ENCODE assay signal across 8 cellular contexts in genomic region chr19:12794196-12794921, GRCh38. TPM values are rescaled to one million over a fixed set of nuclear protein-coding genes. Genes with fewer than 3 reads are reported as not detected.
DNase-seq lines count a peak whose midpoint lies in the region; ATAC-seq and TF ChIP-seq lines count a peak whose summit lies in the region.

No MANE protein-coding gene starts in this region.

- peak; percentile 13 for DNase-seq in ELR (ENCODE audit: low read depth)
- no peak for DNase-seq in RWPE1 (ENCODE audit: low spot score)
- no peak for DNase-seq in esophagus squamous epithelium (lab: John Stamatoyannopoulos, UW)
- DNase-seq in psoas muscle: no peak
- no peak for DNase-seq in HuH-7 (ENCODE audit: low spot score)
- no peak for DNase-seq in G401 (ENCODE audit: low spot score)
- DNase-seq in NAMALWA (ENCODE audit: low spot score): no peak

- no peak for TF ChIP-seq POLR2A in esophagus squamous epithelium (IDR thresholded peaks at IDR 0.05)

- CTCF ChIA-PET in RWPE1 (lab: Yijun Ruan, JAX): interaction anchor here (0.6 to 3.2 kb wide), 4 partner anchors 17 to 161 kb away, joined by 3 to 36 read pairs (median 4); partner anchors contain the start of gene HOOK2

- POLR2A ChIA-PET in RWPE1 (lab: Yijun Ruan, JAX; ENCODE audit: low non-redundant PET): interaction anchor here (0.7 to 7.3 kb wide), 3 partner anchors 17 to 32 kb away, joined by 4 to 120 read pairs (median 9); partner anchors contain the start of gene HOOK2

- no peak for TF ChIP-seq CTCF in RWPE1 (conservative IDR thresholded peaks at IDR 0.05; ENCODE audit: low read depth)
- peak in 1 of 6 experiments; percentile 0 for TF ChIP-seq CTCF in esophagus squamous epithelium (IDR thresholded peaks at IDR 0.05)
- no peak for TF ChIP-seq CTCF in psoas muscle (IDR thresholded peaks at IDR 0.05)

- intact Hi-C loops in esophagus squamous epithelium (cut with DNase I) (no loop called here), psoas muscle (cut with DNase I) (no loop called here)

- H3K27ac ChIP-seq in RWPE1 (peak overlapping the region; percentile 100), esophagus squamous epithelium (peak overlapping the region; percentile 99), psoas muscle (peak overlapping the region; percentile 99)

- H3K9me3 ChIP-seq in esophagus squamous epithelium: no peaks in the 10 kb centered on the region
- no peaks in the 10 kb centered on the region for H3K9me3 ChIP-seq in psoas muscle

- H3K36me3 ChIP-seq in esophagus squamous epithelium: peaks cover 0 to 28% (median 11%) of the 10 kb centered on the region in 3 donors
- H3K36me3 ChIP-seq in psoas muscle (ENCODE audit: insufficient read depth in 1 of 2, low read depth in 1 of 2): peaks cover 0 to 17% of the 10 kb centered on the region in 2 donors

- H3K4me3 ChIP-seq in esophagus squamous epithelium (peak overlapping the region; percentile 79 to 89 (median 88)), psoas muscle (peak overlapping the region; percentile 99)

- WGBS in esophagus squamous epithelium, 2 donors: 50 to 54% methylated on average over 5 to 6 of the region's 6 CpGs
- WGBS in psoas muscle, 3 donors: 66 to 72% (median 67%) methylated on average over 6 of the region's 6 CpGs

- H3K27me3 ChIP-seq in esophagus squamous epithelium (no peaks in the 10 kb centered on the region), psoas muscle (ENCODE audit: insufficient read depth in 3 of 3, low read length in 2 of 3) (no peaks in the 10 kb centered on the region)

- peaks cover 20 to 53% (median 36%) of the 10 kb centered on the region in 3 donors for H3K4me1 ChIP-seq in esophagus squamous epithelium
- peaks cover 10% of the 10 kb centered on the region for H3K4me1 ChIP-seq in psoas muscle

- in situ Hi-C loops in G401 (cut with HindIII; ENCODE audit: low sequenced_read_pairs): no loop called here

- ATAC-seq in psoas muscle (no peak), HG03521 (IDR thresholded peaks at IDR 0.05; ENCODE audit: unreplicated experiment) (no peak)

RNA-seq across cellular contexts. Expression of gene JUNB, which starts 3.1 kb away (rescaled TPM):
- 100 to 1,000 TPM; 260 to 945 (median 388) TPM for total RNA-seq in esophagus squamous epithelium
- total RNA-seq in psoas muscle: 100 to 1,000 TPM in 2 of 4 donors, 10 to 100 TPM in 2; 29.2 to 217 (median 73.6) TPM
- polyA plus RNA-seq in psoas muscle: 100 to 1,000 TPM in 1 of 3 donors, 10 to 100 TPM in 2; 25.1 to 145 (median 31.9) TPM
- total RNA-seq in G401 (2014; rRNA removed; shearing (Covaris generic)): 28.3 and 35.9 TPM in 2 replicates

RNA-seq across cellular contexts. Expression of gene PRDX2, which starts 7.2 kb away (rescaled TPM):
- 100 to 1,000 TPM; 211 to 436 (median 345) TPM for total RNA-seq in esophagus squamous epithelium
- 100 to 1,000 TPM; 273 to 419 (median 370) TPM for total RNA-seq in psoas muscle
- polyA plus RNA-seq in psoas muscle: 100 to 1,000 TPM; 329 to 535 (median 396) TPM
- total RNA-seq in G401 (2014; rRNA removed; shearing (Covaris generic)): 290 and 300 TPM in 2 replicates

RNA-seq across cellular contexts. Expression of gene THSD8, which starts 7.5 kb away (rescaled TPM):
- not detected for total RNA-seq in esophagus squamous epithelium
- total RNA-seq in psoas muscle: 1 to 10 TPM in 3 of 4 donors, under 1 TPM in 1; 0.92 to 3.2 (median 2.0) TPM
- polyA plus RNA-seq in psoas muscle: 1 to 10 TPM; 1.9 to 2.5 (median 2.0) TPM
- not detected in 2 replicates for total RNA-seq in G401 (2014; rRNA removed; shearing (Covaris generic))

RNA-seq across cellular contexts. Expression of gene RNASEH2A, which starts 12.0 kb away (rescaled TPM):
- total RNA-seq in esophagus squamous epithelium (10 to 100 TPM in 3 of 4 donors, 1 to 10 TPM in 1; 7.1 to 19.2 (median 14.9) TPM), psoas muscle (1 to 10 TPM; 2.4 to 5.0 (median 3.0) TPM)
- 1 to 10 TPM; 3.6 to 9.0 (median 8.6) TPM for polyA plus RNA-seq in psoas muscle
- total RNA-seq in G401 (2014; rRNA removed; shearing (Covaris generic)): 69.1 and 124 TPM in 2 replicates

RNA-seq across cellular contexts. Expression of gene HOOK2, which starts 19.0 kb away (rescaled TPM):
- total RNA-seq in esophagus squamous epithelium (10 to 100 TPM; 41.4 to 76.5 (median 61.6) TPM), psoas muscle (10 to 100 TPM; 20.3 to 33.0 (median 23.8) TPM)
- polyA plus RNA-seq in psoas muscle: 10 to 100 TPM; 11.3 to 21.7 (median 19.0) TPM
- 19.4 and 20.2 TPM in 2 replicates for total RNA-seq in G401 (2014; rRNA removed; shearing (Covaris generic))
